In genomic region chr6:110368268-110368667, GRCh38 we compare ENCODE assay signal across 35 cellular contexts. TPM values are rescaled to one million over a fixed set of nuclear protein-coding genes. Genes with fewer than 3 reads are reported as not detected.
"Had no signal": no experiment of that assay in that cellular context is flagged by ENCODE, and none has a peak within 500 bp of the region (broad histone marks: within the 10 kb centered on the region; RNA-seq: fewer than 3 reads in every experiment).

No MANE protein-coding gene starts in this region.

- H3K27me3 ChIP-seq: cardiac muscle cell had no signal

- H3K4me3 Mint-ChIP-seq: activated CD4-positive, alpha-beta memory T cell treated with anti-CD3 and anti-CD28 coated beads, Interleukin-2, amount 10 ng/mL, durations not matched to agents 7 days and 5 days; activated CD8-positive, alpha-beta memory T cell treated with anti-CD3 and anti-CD28 coated beads, Interleukin-2, amount 10 ng/mL, durations not matched to agents 7 days and 5 days; activated naive CD4-positive, alpha-beta T cell treated with anti-CD3 and anti-CD28 coated beads, Interleukin-2, amount 10 ng/mL, durations not matched to agents 7 days and 5 days; activated naive CD8-positive, alpha-beta T cell; activated naive CD8-positive, alpha-beta T cell treated with anti-CD3 and anti-CD28 coated beads, Interleukin-2, amount 50 U/mL, for 24 hours had no signal

- H3K4me2 ChIP-seq: PC-9 had no signal

- FAIRE-seq: K562, RCC 7860 had no signal

- H2AFZ ChIP-seq: PC-9 had no signal

- H3K36me3 Mint-ChIP-seq: activated CD8-positive, alpha-beta memory T cell treated with anti-CD3 and anti-CD28 coated beads, Interleukin-2, amount 10 ng/mL, durations not matched to agents 7 days and 5 days; activated naive CD4-positive, alpha-beta T cell treated with anti-CD3 and anti-CD28 coated beads, Interleukin-2, amount 10 ng/mL, durations not matched to agents 7 days and 5 days; activated naive CD8-positive, alpha-beta T cell had no signal

- H3K27me3 Mint-ChIP-seq: activated naive CD8-positive, alpha-beta T cell; activated naive CD8-positive, alpha-beta T cell treated with anti-CD3 and anti-CD28 coated beads, Interleukin-2, amount 50 U/mL, for 24 hours had no signal

- H3K9me3 Mint-ChIP-seq: activated CD4-positive, alpha-beta memory T cell treated with anti-CD3 and anti-CD28 coated beads, Interleukin-2, amount 10 ng/mL, durations not matched to agents 7 days and 5 days; activated naive CD4-positive, alpha-beta T cell treated with anti-CD3 and anti-CD28 coated beads, Interleukin-2, amount 10 ng/mL, durations not matched to agents 7 days and 5 days; activated naive CD8-positive, alpha-beta T cell treated with anti-CD3 and anti-CD28 coated beads, Interleukin-2, amount 50 U/mL, for 24 hours had no signal

- H3K27ac Mint-ChIP-seq: activated CD4-positive, alpha-beta memory T cell treated with anti-CD3 and anti-CD28 coated beads, Interleukin-2, amount 10 ng/mL, durations not matched to agents 7 days and 5 days; activated CD8-positive, alpha-beta memory T cell treated with anti-CD3 and anti-CD28 coated beads, Interleukin-2, amount 10 ng/mL, durations not matched to agents 7 days and 5 days; activated naive CD4-positive, alpha-beta T cell treated with anti-CD3 and anti-CD28 coated beads, Interleukin-2, amount 10 ng/mL, durations not matched to agents 7 days and 5 days; activated naive CD8-positive, alpha-beta T cell treated with anti-CD3 and anti-CD28 coated beads, Interleukin-2, amount 50 U/mL, for 24 hours had no signal

- H3K4me3 ChIP-seq: cardiac muscle cell, K562, PC-9 had no signal

- H3K4me1 Mint-ChIP-seq: activated CD4-positive, alpha-beta memory T cell treated with anti-CD3 and anti-CD28 coated beads, Interleukin-2, amount 10 ng/mL, durations not matched to agents 7 days and 5 days had no signal

- H3K27ac ChIP-seq: cardiac muscle cell, PC-9, RWPE1, WERI-Rb-1 had no signal

- H3K36me3 ChIP-seq: cardiac muscle cell, WERI-Rb-1 had no signal

- DNase-seq: activated CD4-positive, alpha-beta memory T cell treated with anti-CD3 and anti-CD28 coated beads, Interleukin-2, amount 10 ng/mL, durations not matched to agents 7 days and 5 days; activated CD4-positive, alpha-beta T cell treated with anti-CD3 and anti-CD28 coated beads for 1 hour; activated CD4-positive, alpha-beta T cell treated with anti-CD3 and anti-CD28 coated beads for 48 hours; activated CD4-positive, CD25-positive, alpha-beta regulatory T cell; activated CD8-positive, alpha-beta memory T cell treated with anti-CD3 and anti-CD28 coated beads for 24 hours; activated CD8-positive, alpha-beta memory T cell treated with anti-CD3 and anti-CD28 coated beads, Interleukin-2, amount 10 ng/mL, durations not matched to agents 7 days and 5 days; activated CD8-positive, alpha-beta memory T cell treated with anti-CD3 and anti-CD28 coated beads, Interleukin-2, amount 50 U/mL, for 48 hours; activated effector memory CD4-positive, alpha-beta T cell treated with Interleukin-2 at 50 U/mL for 16 hours; activated naive CD4-positive, alpha-beta T cell treated with anti-CD3 and anti-CD28 coated beads, Interleukin-2, amount 10 ng/mL, durations not matched to agents 7 days and 5 days; activated naive CD8-positive, alpha-beta T cell treated with anti-CD3 and anti-CD28 coated beads, Interleukin-2, amount 50 U/mL, for 24 hours; activated T-cell treated with anti-CD3 and anti-CD28 coated beads, Interleukin-2, amount 50 U/mL, for 48 hours; aorta; NCI-H1092 treated with DMSO at 0.1 percent for 48 hours; NCI-H1417 treated with DMSO at 0.1 percent for 48 hours; NCI-H187 treated with DMSO at 0.1 percent for 48 hours; NCI-H2081; NCI-H345; NCI-H526; NCI-H748 treated with DMSO at 0.1 percent for 48 hours; PC-9; SIG-M5; SW 1271; T-helper 1 cell; T-helper 2 cell; T-helper 9 cell; WERI-Rb-1 had no signal

RNA-seq across cellular contexts. Expression of gene METTL24, which starts 10.1 kb away (rescaled TPM):
- total RNA-seq: activated CD4-positive, alpha-beta memory T cell treated with anti-CD3 and anti-CD28 coated beads, Interleukin-2, amount 10 ng/mL, durations not matched to agents 7 days and 5 days; activated CD8-positive, alpha-beta memory T cell treated with anti-CD3 and anti-CD28 coated beads, Interleukin-2, amount 10 ng/mL, durations not matched to agents 7 days and 5 days; K562; M059J; NCI-H460; OCI-LY7; PC-9; SK-MEL-5 had no signal
- polyA plus RNA-seq: K562 had no signal

RNA-seq across cellular contexts. Expression of gene DDO, which starts 47.1 kb away (rescaled TPM):
- total RNA-seq: activated CD4-positive, alpha-beta memory T cell treated with anti-CD3 and anti-CD28 coated beads, Interleukin-2, amount 10 ng/mL, durations not matched to agents 7 days and 5 days; activated CD8-positive, alpha-beta memory T cell treated with anti-CD3 and anti-CD28 coated beads, Interleukin-2, amount 10 ng/mL, durations not matched to agents 7 days and 5 days; K562; OCI-LY7 had no signal
- polyA plus RNA-seq: K562 had no signal
